ENCODE assay signal across 8 cellular contexts in genomic region chr6:26197736-26198625, GRCh38.
DNase-seq lines count a peak whose midpoint lies in the region; ATAC-seq and TF ChIP-seq lines count a peak whose summit lies in the region.

No MANE protein-coding gene starts in this region.

- no peaks in the 10 kb centered on the region for H3K9me3 ChIP-seq in IMR-90 (ENCODE audit: control insufficient read depth, insufficient read depth, low read length)
- H3K9me3 ChIP-seq in T-helper 17 cell (ENCODE audit: control insufficient read depth, low read length, poor library complexity, severe bottlenecking) = no peaks in the 10 kb centered on the region

- no peak overlapping the region for H3K18ac ChIP-seq in IMR-90 (ENCODE audit: low read depth, low read length)

- H2BK15ac ChIP-seq in IMR-90 (ENCODE audit: low read depth, low read length) = no peak overlapping the region

- in situ Hi-C loops in IMR-90 (cut with MboI; ENCODE audit: low sequenced_read_pairs) = loop anchor here (25.0 kb wide), 1 partner anchor 939 kb away; a partner anchor contains a TSS

- H3K4me3 ChIP-seq in IMR-90 (ENCODE audit: insufficient read depth, low read depth, low read length) = peak overlapping the region; percentile 55

- no peak overlapping the region for H3K23ac ChIP-seq in IMR-90 (ENCODE audit: low read depth, low read length)

- peak overlapping the region; percentile 88 for H3K9ac ChIP-seq in IMR-90 (ENCODE audit: low read depth, low read length)

- H4K20me1 ChIP-seq in IMR-90 (ENCODE audit: insufficient read depth, low read length) = peaks cover 12% of the 10 kb centered on the region

- no peak overlapping the region for H2AFZ ChIP-seq in IMR-90 (replicated peaks; ENCODE audit: low read length, poor library complexity)

- H3K4ac ChIP-seq in IMR-90 (ENCODE audit: low read depth, low read length) = no peak overlapping the region

- POLR2A ChIA-PET in IMR-90 (lab: Charles Lee; ENCODE audit: unreplicated experiment) = interaction anchor here (0.5 to 6.5 kb wide), 13 partner anchors 7 to 1674 kb away, joined by 3 to 50 read pairs (median 6); a partner anchor contains a TSS

- H3K79me1 ChIP-seq in IMR-90 (ENCODE audit: low read depth in 1 of 2, low read length in 2 of 2) = peaks cover 0 to 6% of the 10 kb centered on the region in 2 experiments; a peak in 1 of 4 replicates

- no peak overlapping the region for H3K14ac ChIP-seq in IMR-90 (replicated peaks; ENCODE audit: low read depth, low read length)

- H3K36me3 Mint-ChIP-seq in T-helper 17 cell (ENCODE audit: low read depth) = no peaks in the 10 kb centered on the region
- H3K36me3 Mint-ChIP-seq in effector memory CD8-positive, alpha-beta T cell (ENCODE audit: insufficient read depth) = peaks cover 52% of the 10 kb centered on the region
- H3K36me3 Mint-ChIP-seq in natural killer cell = no peaks in the 10 kb centered on the region

- H2AK5ac ChIP-seq in IMR-90 (ENCODE audit: low read depth, low read length) = no peak overlapping the region

- no peaks in the 10 kb centered on the region for H3K27me3 ChIP-seq in IMR-90 (ENCODE audit: control insufficient read depth, insufficient read depth, low read length)

- dilution Hi-C loops in IMR-90 (cut with HindIII; ENCODE audit: low sequenced_read_pairs, unreplicated experiment) = no loop called here

- CTCF ChIA-PET in IMR-90 (lab: Yijun Ruan, JAX) = interaction anchor here (0.6 to 1.7 kb wide), 5 partner anchors 10 to 180 kb away, joined by 3 to 10 read pairs (median 5); a partner anchor contains a TSS

- H4K91ac ChIP-seq in IMR-90 (ENCODE audit: insufficient read depth, low read depth, low read length) = no peak overlapping the region; the same call in 1 of the 2 replicates

- peak overlapping the region; percentile 81 for H3K4me2 ChIP-seq in IMR-90 (ENCODE audit: low read depth, low read length)

- H4K5ac ChIP-seq in IMR-90 (ENCODE audit: low read depth, low read length) = no peak overlapping the region

- no peak overlapping the region for H2BK20ac ChIP-seq in IMR-90 (ENCODE audit: low read depth, low read length)

- peak overlapping the region; percentile 81 for H3K27ac ChIP-seq in IMR-90 (ENCODE audit: insufficient read depth, low read length)

- ATAC-seq in IMR-90 (ENCODE audit: low read depth) (no peak), T-helper 17 cell (no peak), natural killer cell (no peak), HG02840 (IDR thresholded peaks at IDR 0.05; ENCODE audit: low FRiP score, unreplicated experiment) (no peak)
- no peak for ATAC-seq in effector memory CD8-positive, alpha-beta T cell (replicated peaks)

- TF ChIP-seq CTCF in IMR-90 (conservative IDR thresholded peaks at IDR 0.05; ENCODE audit: low read depth, low read length) = no peak
- TF ChIP-seq CTCF in natural killer cell (IDR thresholded peaks at IDR 0.05) = no peak

- H2BK120ac ChIP-seq in IMR-90 (ENCODE audit: low read depth, low read length) = no peak overlapping the region

- peaks cover 43% of the 10 kb centered on the region for H3K4me1 Mint-ChIP-seq in T-helper 17 cell
- peaks cover 27 to 38% of the 10 kb centered on the region in 2 donors for H3K4me1 Mint-ChIP-seq in effector memory CD8-positive, alpha-beta T cell (ENCODE audit: low read depth in 2 of 2)
- H3K4me1 Mint-ChIP-seq in natural killer cell = peaks cover 46 to 52% of the 10 kb centered on the region in 2 donors

- H3K27me3 Mint-ChIP-seq in T-helper 17 cell (no peaks in the 10 kb centered on the region), natural killer cell (ENCODE audit: low read depth in 2 of 2) (no peaks in the 10 kb centered on the region)
- no peaks in the 10 kb centered on the region for H3K27me3 Mint-ChIP-seq in effector memory CD8-positive, alpha-beta T cell

- no peaks in the 10 kb centered on the region; the same call in 1 of the 2 replicates for H3K4me1 ChIP-seq in IMR-90 (ENCODE audit: control insufficient read depth, insufficient read depth, low read length)

- H3K9me1 ChIP-seq in IMR-90 (ENCODE audit: insufficient read depth, low read length) = no peaks in the 10 kb centered on the region

- intact Hi-C loops in IMR-90 (cut with micrococcal nuclease) (loop anchor here (1.0 to 5.0 kb wide), 4 partner anchors 39 to 934 kb away; a partner anchor contains a TSS), natural killer cell (cut with micrococcal nuclease) (loop anchor here (1.0 to 10.0 kb wide), 10 partner anchors 9 to 1694 kb away; a partner anchor contains a TSS)

- H3K36me3 ChIP-seq in IMR-90 (ENCODE audit: control insufficient read depth, insufficient read depth, low read length) = no peaks in the 10 kb centered on the region

- no peak overlapping the region for H4K8ac ChIP-seq in IMR-90 (ENCODE audit: low read depth in 2 of 2, low read length in 2 of 2)

- DNase-seq in DMS53 (lab: John Stamatoyannopoulos, UW) = peak; percentile 76
- DNase-seq in IMR-90 = peak; percentile 27
- DNase-seq in T-helper 17 cell = no peak
- no peak for DNase-seq in effector memory CD8-positive, alpha-beta T cell
- peak; percentile 39 for DNase-seq in natural killer cell
- DNase-seq in hepatic stellate cell (ENCODE audit: low spot score) = no peak
- DNase-seq in T1000 (lab: John Stamatoyannopoulos, UW) = no peak

- no TSS peak for BruUV-seq in IMR-90 (replicated peaks; lab: Mats Ljungman, UMichigan)

- peak overlapping the region; percentile 99 for H3K27ac Mint-ChIP-seq in T-helper 17 cell
- peak overlapping the region; percentile 98 to 99 for H3K27ac Mint-ChIP-seq in effector memory CD8-positive, alpha-beta T cell
- H3K27ac Mint-ChIP-seq in natural killer cell = peak overlapping the region; percentile 98 to 99

- WGBS in IMR-90 (ENCODE audit: extremely low coverage in 2 of 2, insufficient read length in 1 of 2), 2 experiments = no CpG with 5 or more reads among the region's 23 CpGs

- H3K4me3 Mint-ChIP-seq in T-helper 17 cell (peak overlapping the region; percentile 94), natural killer cell (peak overlapping the region; percentile 96)
- peak overlapping the region; percentile 97 to 98 for H3K4me3 Mint-ChIP-seq in effector memory CD8-positive, alpha-beta T cell

- no peak for TF ChIP-seq RAD21 in IMR-90 (IDR thresholded peaks at IDR 0.05; ENCODE audit: low read length)

- H2AK9ac ChIP-seq in IMR-90 (replicated peaks; ENCODE audit: low read depth, low read length, poor library complexity) = no peak overlapping the region

- peak overlapping the region; percentile 79 for H2BK5ac ChIP-seq in IMR-90 (ENCODE audit: low read depth, low read length, poor library complexity, severe bottlenecking)

- peak; percentile 50; the same call in 1 of the 2 replicates for TF ChIP-seq POLR2A in IMR-90 (IDR thresholded peaks at IDR 0.05; ENCODE audit: low read depth, low read length)

- H3K56ac ChIP-seq in IMR-90 (ENCODE audit: extremely low read depth, insufficient read depth, low read length) = peak overlapping the region; percentile 35; the same call in 1 of the 2 replicates

- no peaks in the 10 kb centered on the region for H3K9me3 Mint-ChIP-seq in effector memory CD8-positive, alpha-beta T cell
- no peaks in the 10 kb centered on the region for H3K9me3 Mint-ChIP-seq in natural killer cell

TF ChIP-seq in IMR-90, 13 proteins besides CTCF, POLR2A, EP300 and RAD21:
- TF ChIP-seq CHD1 (IDR thresholded peaks at IDR 0.05; ENCODE audit: low read depth, low read length) (0 out of 2 replicates have a peak, but pooled peaks have one; percentile 61), MAFK (IDR thresholded peaks at IDR 0.05; ENCODE audit: low read depth, low read length) (no peak)

Comparison
In these comparisons a context has a peak if more than half of its experiments do, and no peak if none do; other contexts are left out.
1. DNase-seq: peak in DMS53 (single experiment), IMR-90 (single experiment) and natural killer cell (single experiment); none in T-helper 17 cell (0 of 3), effector memory CD8-positive, alpha-beta T cell (0 of 3), hepatic stellate cell (single experiment) and T1000 (single experiment).
2. Peak in every context shown above with its lines, with median percentiles within 50 percentile points of each other: H3K27ac Mint-ChIP-seq and H3K4me3 Mint-ChIP-seq.